24 cellular contexts compared by ENCODE assay signal in the genomic region with DNA sequence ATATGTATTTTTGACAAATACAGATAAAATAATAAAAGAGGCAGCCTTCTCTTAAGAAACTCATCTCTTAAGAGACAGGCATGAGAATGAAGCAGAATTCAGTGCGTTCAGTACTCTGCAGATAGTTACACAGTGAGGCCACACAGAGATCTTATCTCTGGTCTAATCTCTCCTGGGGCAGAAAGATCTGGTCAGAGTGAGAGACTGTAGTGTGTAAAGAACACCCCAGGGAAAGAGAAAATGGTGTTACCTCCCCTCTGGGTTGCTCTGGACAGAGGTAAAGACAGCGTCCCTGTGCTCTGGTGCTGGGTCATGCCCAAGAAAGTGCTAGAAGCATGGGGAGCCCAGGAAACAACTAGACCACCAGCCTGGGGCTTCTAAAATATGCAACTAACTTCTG.
"Had no signal": no experiment of that assay in that cellular context is flagged by ENCODE, and none has a peak within 500 bp of the region (broad histone marks: within the 10 kb centered on the region; RNA-seq: fewer than 3 reads in every experiment).

No MANE protein-coding gene starts in this region.

- H3K27ac Mint-ChIP-seq: activated CD4-positive, alpha-beta T cell treated with anti-CD3 and anti-CD28 coated beads for 36 hours; activated CD8-positive, alpha-beta T cell treated with anti-CD3 and anti-CD28 coated beads, Interleukin-2, amount 10 ng/mL, durations not matched to agents 7 days and 5 days; activated naive CD4-positive, alpha-beta T cell treated with anti-CD3 and anti-CD28 coated beads, Interleukin-2, amount 50 U/mL, for 24 hours; T-cell had no signal

- H3K9me3 Mint-ChIP-seq: activated naive CD4-positive, alpha-beta T cell treated with anti-CD3 and anti-CD28 coated beads, Interleukin-2, amount 50 U/mL, for 24 hours had no signal

- H3K36me3 ChIP-seq: SJSA1, WERI-Rb-1 had no signal

- H3K27me3 Mint-ChIP-seq: activated CD4-positive, alpha-beta T cell treated with anti-CD3 and anti-CD28 coated beads for 36 hours; activated naive CD4-positive, alpha-beta T cell treated with anti-CD3 and anti-CD28 coated beads, Interleukin-2, amount 50 U/mL, for 24 hours; central memory CD8-positive, alpha-beta T cell had no signal

- H3K27ac ChIP-seq: SJSA1, WERI-Rb-1 had no signal

- H3K9me3 ChIP-seq: SJSA1 had no signal

- H3K4me3 Mint-ChIP-seq: activated CD4-positive, alpha-beta T cell treated with anti-CD3 and anti-CD28 coated beads for 36 hours; activated CD8-positive, alpha-beta T cell treated with anti-CD3 and anti-CD28 coated beads, Interleukin-2, amount 10 ng/mL, durations not matched to agents 7 days and 5 days; activated naive CD4-positive, alpha-beta T cell treated with anti-CD3 and anti-CD28 coated beads, Interleukin-2, amount 50 U/mL, for 24 hours; central memory CD8-positive, alpha-beta T cell; T-cell had no signal

- ATAC-seq: activated CD4-positive, alpha-beta T cell treated with anti-CD3 and anti-CD28 coated beads for 36 hours; activated CD8-positive, alpha-beta T cell treated with anti-CD3 and anti-CD28 coated beads, Interleukin-2, amount 10 ng/mL, durations not matched to agents 7 days and 5 days; Panc1; T-cell had no signal

- H3K4me1 Mint-ChIP-seq: activated CD4-positive, alpha-beta T cell treated with anti-CD3 and anti-CD28 coated beads for 36 hours; activated naive CD4-positive, alpha-beta T cell treated with anti-CD3 and anti-CD28 coated beads, Interleukin-2, amount 50 U/mL, for 24 hours; central memory CD8-positive, alpha-beta T cell; T-cell had no signal

- H3K4me3 ChIP-seq: SJSA1 had no signal

- FAIRE-seq: bronchial epithelial cell had no signal

- DNase-seq: activated CD4-positive, alpha-beta T cell treated with anti-CD3 and anti-CD28 coated beads for 36 hours; activated CD4-positive, alpha-beta T cell treated with anti-CD3 and anti-CD28 coated beads, Interleukin-2, amount 50 U/mL, for 4 hours; activated CD8-positive, alpha-beta memory T cell treated with anti-CD3 and anti-CD28 coated beads, Interleukin-2, amount 50 U/mL, for 48 hours; activated CD8-positive, alpha-beta T cell treated with anti-CD3 and anti-CD28 coated beads, Interleukin-2, amount 10 ng/mL, durations not matched to agents 7 days and 5 days; activated T-cell treated with anti-CD3 and anti-CD28 coated beads, Interleukin-2, amount 50 U/mL, for 1 hour; aorta; MM.1S; NCI-H1105 treated with DMSO at 0.1 percent for 48 hours; NCI-H1436 treated with DMSO at 0.1 percent for 48 hours; NCI-H187; NCI-H2081; NCI-H510A treated with DMSO at 0.1 percent for 48 hours; NCI-H69; NK-92 treated with Interleukin-12 subunit alpha and Interleukin-12 subunit beta, amount 100 ng/mL, for 24 hours; OCI-M1; RPMI8226; SHP77; T-cell; WERI-Rb-1 had no signal

- H3K27me3 ChIP-seq: SJSA1 had no signal

- H3K36me3 Mint-ChIP-seq: activated naive CD4-positive, alpha-beta T cell treated with anti-CD3 and anti-CD28 coated beads, Interleukin-2, amount 50 U/mL, for 24 hours had no signal

- H3K4me1 ChIP-seq: SJSA1 had no signal
